In genomic region chrX:107675823-107676555, GRCh38 we compare ENCODE assay signal across 8 cellular contexts. TPM values are rescaled to one million over a fixed set of nuclear protein-coding genes. Genes with fewer than 3 reads are reported as not detected.
DNase-seq lines count a peak whose midpoint lies in the region; ATAC-seq, FAIRE-seq and TF ChIP-seq lines count a peak whose summit lies in the region.

No MANE protein-coding gene starts in this region.

- in situ Hi-C loops in GM13976 (cut with MboI; ENCODE audit: low sequenced_read_pairs, unreplicated experiment), result no loop called here

- peak overlapping the region; percentile 56 to 60 for H3K4me3 ChIP-seq in vagina

- no peak for DNase-seq in GM19239 (ENCODE audit: insufficient read length, low spot score)
- peak; percentile 28 for DNase-seq in NOMO-1 treated with dmso at 0.1 percent for 144 hours (lab: John Stamatoyannopoulos, UW; ENCODE audit: unreplicated experiment)
- DNase-seq in MCF 10A (ENCODE audit: unreplicated experiment), result peak; percentile 65
- DNase-seq in memory B cell (ENCODE audit: low spot score in 2 of 2), result no peak
- DNase-seq in vagina (ENCODE audit: extremely low spot score in 2 of 2), result no peak
- no peak for DNase-seq in GM13976 (ENCODE audit: low spot score)
- DNase-seq in activated CD4-positive, alpha-beta T cell treated with anti-CD3 and anti-CD28 coated beads, Interleukin-2, amount 50 U/mL, for 4 hours, result no peak

- H3K4me3 Mint-ChIP-seq in MCF 10A (ENCODE audit: unreplicated experiment) (peak overlapping the region; percentile 70), memory B cell (peak overlapping the region; percentile 93)

- H3K9me3 Mint-ChIP-seq in MCF 10A (ENCODE audit: unreplicated experiment) (no peaks in the 10 kb centered on the region), memory B cell (no peaks in the 10 kb centered on the region)

- H3K27me3 Mint-ChIP-seq in MCF 10A (ENCODE audit: insufficient read depth, unreplicated experiment) (peaks cover 75% of the 10 kb centered on the region), memory B cell (no peaks in the 10 kb centered on the region)

- no peak for TF ChIP-seq POLR2A in vagina (IDR thresholded peaks at IDR 0.05)

- peak; percentile 4 for FAIRE-seq in GM19239 (lab: Jason Lieb, UNC)

- H3K4me1 ChIP-seq in vagina, result peaks cover 53% of the 10 kb centered on the region

- H3K27ac Mint-ChIP-seq in MCF 10A (ENCODE audit: low read depth, unreplicated experiment) (peak overlapping the region; percentile 96), memory B cell (peak overlapping the region; percentile 100)

- ATAC-seq in memory B cell (ENCODE audit: low read depth) (no peak), GM18498 (IDR thresholded peaks at IDR 0.05; ENCODE audit: unreplicated experiment) (no peak)

- BruUV-seq in MCF 10A (replicated peaks; lab: Mats Ljungman, UMichigan), result TSS peak; percentile 60

- no peaks in the 10 kb centered on the region for H3K36me3 ChIP-seq in vagina

- no peaks in the 10 kb centered on the region for H3K27me3 ChIP-seq in vagina

- TF ChIP-seq CTCF in MCF 10A (IDR thresholded peaks at IDR 0.05; ENCODE audit: unreplicated experiment), result no peak
- TF ChIP-seq CTCF in vagina (IDR thresholded peaks at IDR 0.05), result no peak
- no peak for TF ChIP-seq CTCF in GM13976 (IDR thresholded peaks at IDR 0.05; ENCODE audit: borderline replicate concordance, control extremely low read depth, extremely low read depth, insufficient read depth, missing control alignments)

- no peaks in the 10 kb centered on the region for H3K9me3 ChIP-seq in vagina

- H3K36me3 Mint-ChIP-seq in MCF 10A (ENCODE audit: insufficient read depth, unreplicated experiment), result peaks cover 14% of the 10 kb centered on the region
- H3K36me3 Mint-ChIP-seq in memory B cell, result peaks cover 6% of the 10 kb centered on the region

- POLR2A ChIA-PET in MCF 10A (lab: Yijun Ruan, JAX), result interaction anchor here (0.6 to 12.1 kb wide), 13 partner anchors 8 to 100 kb away, joined by 3 to 679 read pairs (median 21); partner anchors contain the start of genes NCBP2L and TSC22D3

- H3K4me1 Mint-ChIP-seq in MCF 10A (ENCODE audit: insufficient read depth, unreplicated experiment), result peaks cover 30% of the 10 kb centered on the region
- H3K4me1 Mint-ChIP-seq in memory B cell, result peaks cover 45% of the 10 kb centered on the region

- H3K27ac ChIP-seq in vagina, result peak overlapping the region; percentile 88

- intact Hi-C loops in MCF 10A (cut with micrococcal nuclease) (loop anchor here (10.0 kb wide), 1 partner anchor 299 kb away; no protein-coding TSS in a partner anchor), vagina (cut with DNase I) (loop anchor here (2.0 kb wide), 1 partner anchor 41 kb away; no protein-coding TSS in a partner anchor)

- CTCF ChIA-PET in MCF 10A (lab: Yijun Ruan, JAX), result interaction anchor here (1.0 to 9.3 kb wide), 5 partner anchors 17 to 218 kb away, joined by 4 to 157 read pairs (median 6); partner anchors contain the start of gene NCBP2L

RNA-seq across cellular contexts. Expression of gene PRPS1, which starts 47.7 kb away (rescaled TPM):
- total RNA-seq in MCF 10A (2022) (27.9 and 29.7 TPM in 2 replicates), vagina (19.9 TPM)

Comparison
In these comparisons a context has a peak if more than half of its experiments do, and no peak if none do; other contexts are left out.
1. DNase-seq: peak in NOMO-1 treated with dmso at 0.1 percent for 144 hours (single experiment) and MCF 10A (single experiment); none in GM19239 (single experiment), memory B cell (0 of 2), vagina (0 of 2), GM13976 (single experiment) and activated CD4-positive, alpha-beta T cell treated with anti-CD3 and anti-CD28 coated beads, Interleukin-2, amount 50 U/mL, for 4 hours (0 of 2).